ENCODE assay signal across 25 cellular contexts in genomic region chr3:31891876-31892455, GRCh38.
DNase-seq lines count a peak whose midpoint lies in the region; ATAC-seq and TF ChIP-seq lines count a peak whose summit lies in the region.
"Had no signal": no experiment of that assay in that cellular context is flagged by ENCODE, and none has a peak within 500 bp of the region (broad histone marks: within the 10 kb centered on the region; RNA-seq: fewer than 3 reads in every experiment).

No MANE protein-coding gene starts in this region.

- peak overlapping the region; percentile 65 for H3K9ac ChIP-seq in Karpas-422 (ENCODE audit: low read length)
- H3K9ac ChIP-seq in mammary epithelial cell (ENCODE audit: insufficient read depth, low read length) = no peak overlapping the region
- H3K9ac ChIP-seq in GM23248 = no peak overlapping the region
- H3K9ac ChIP-seq: BLaER1 treated with 17β-estradiol and CSF1 and Interleukin-3, amounts not matched to agents 10 nM and 100 nM had no signal

- H3F3A ChIP-seq in GM23248 (ENCODE audit: insufficient read depth) = no peaks in the 10 kb centered on the region

- H3K27me3 ChIP-seq in Karpas-422 (ENCODE audit: low read length) = no peaks in the 10 kb centered on the region
- H3K27me3 ChIP-seq in mammary epithelial cell (ENCODE audit: insufficient read depth, low read length) = no peaks in the 10 kb centered on the region
- H3K27me3 ChIP-seq in transverse colon = no peaks in the 10 kb centered on the region
- H3K27me3 ChIP-seq in GM23248 (replicated peaks; ENCODE audit: insufficient read depth) = peaks cover 19% of the 10 kb centered on the region
- H3K27me3 ChIP-seq: BLaER1 treated with 17β-estradiol and CSF1 and Interleukin-3, amounts not matched to agents 10 nM and 100 nM; gastrocnemius medialis; right atrium auricular region; spleen; upper lobe of left lung had no signal

- H3K4me3 ChIP-seq in Karpas-422 (ENCODE audit: low read length) (no peak overlapping the region), mammary epithelial cell (replicated peaks in 1 of 3; ENCODE audit: insufficient read depth in 1 of 3, low read depth in 2 of 3, low read length in 3 of 3) (no peak overlapping the region), transverse colon (no peak overlapping the region), GM23248 (no peak overlapping the region)
- H3K4me3 ChIP-seq: BLaER1 treated with 17β-estradiol and CSF1 and Interleukin-3, amounts not matched to agents 10 nM and 100 nM; gastrocnemius medialis; right atrium auricular region; spleen; upper lobe of left lung had no signal

- no peak overlapping the region for H2AFZ ChIP-seq in Karpas-422 (ENCODE audit: low read length)
- no peak overlapping the region for H2AFZ ChIP-seq in mammary epithelial cell (ENCODE audit: low read depth, low read length)
- no peak overlapping the region for H2AFZ ChIP-seq in GM23248

- H3K4me2 ChIP-seq in Karpas-422 (ENCODE audit: low read depth, low read length, poor library complexity, severe bottlenecking) = peak overlapping the region; percentile 58
- H3K4me2 ChIP-seq in mammary epithelial cell (ENCODE audit: insufficient read depth, low read depth, low read length) = no peak overlapping the region
- no peak overlapping the region for H3K4me2 ChIP-seq in GM23248 (ENCODE audit: unreplicated experiment)
- H3K4me2 ChIP-seq: BLaER1 treated with 17β-estradiol and CSF1 and Interleukin-3, amounts not matched to agents 10 nM and 100 nM had no signal

- TF ChIP-seq POLR2A in transverse colon (IDR thresholded peaks at IDR 0.05) = no peak

- no peak for ATAC-seq in memory B cell (ENCODE audit: low read depth)
- ATAC-seq: gastrocnemius medialis, HCT116, left cardiac atrium had no signal

- H3K36me3 ChIP-seq in Karpas-422 (ENCODE audit: insufficient read depth, low read length) (0 out of 2 replicates have a peak, but pooled peaks cover 3% of the 10 kb centered on the region), mammary epithelial cell (ENCODE audit: insufficient read depth, low read length) (no peaks in the 10 kb centered on the region), transverse colon (no peaks in the 10 kb centered on the region), GM23248 (ENCODE audit: low read depth) (no peaks in the 10 kb centered on the region)
- H3K36me3 ChIP-seq: BLaER1 treated with 17β-estradiol and CSF1 and Interleukin-3, amounts not matched to agents 10 nM and 100 nM; gastrocnemius medialis; right atrium auricular region; spleen; upper lobe of left lung had no signal

- CTCF ChIA-PET in mammary epithelial cell (lab: Charles Lee; ENCODE audit: low non-redundant PET) = no interaction called here

- H3K4me1 Mint-ChIP-seq in memory B cell (peaks cover 70% of the 10 kb centered on the region), type B pancreatic cell (ENCODE audit: unreplicated experiment) (peaks cover 6% of the 10 kb centered on the region)

- peaks cover 97% of the 10 kb centered on the region for H3K79me2 ChIP-seq in Karpas-422 (ENCODE audit: low read length)
- peaks cover 95% of the 10 kb centered on the region for H3K79me2 ChIP-seq in mammary epithelial cell (ENCODE audit: insufficient read depth, low read length)
- no peaks in the 10 kb centered on the region for H3K79me2 ChIP-seq in GM23248 (ENCODE audit: insufficient read depth)

- H3K9me2 ChIP-seq in Karpas-422 (replicated peaks; ENCODE audit: insufficient read depth, low read length) = no peaks in the 10 kb centered on the region
- H3K9me2 ChIP-seq in GM23248 (ENCODE audit: insufficient read depth) = no peaks in the 10 kb centered on the region

- H3K9me3 ChIP-seq in Karpas-422 (ENCODE audit: low read length) (no peaks in the 10 kb centered on the region), mammary epithelial cell (replicated peaks; ENCODE audit: insufficient read depth, low read length) (no peaks in the 10 kb centered on the region), transverse colon (no peaks in the 10 kb centered on the region), GM23248 (ENCODE audit: low read depth) (no peaks in the 10 kb centered on the region)
- H3K9me3 ChIP-seq: BLaER1 treated with 17β-estradiol and CSF1 and Interleukin-3, amounts not matched to agents 10 nM and 100 nM; gastrocnemius medialis; right atrium auricular region; spleen; upper lobe of left lung had no signal

- in situ Hi-C loops in mammary epithelial cell (cut with MboI; ENCODE audit: low sequenced_read_pairs in 2 of 2) = loop anchor here in 1 of 2 donors (10.0 kb wide), 1 partner anchor 73 kb away; no protein-coding TSS in a partner anchor
- in situ Hi-C loops in transverse colon (cut with MboI; ENCODE audit: low pct_ligation_motif_present in 1 of 4, low pct_unique_long_range_greater_than_20kb in 1 of 4, low sequenced_read_pairs in 3 of 4) = no loop called here
- in situ Hi-C loops in GM23248 (cut with MboI) = no loop called here

- 78% methylated on average over 9 of the region's 11 CpGs for WGBS in mammary epithelial cell (ENCODE audit: low coverage, missing lambda C conversion rate)
- WGBS in transverse colon (ENCODE audit: low coverage in 1 of 2), 2 donors = 83 to 88% methylated on average over 11 of the region's 11 CpGs
- 74 to 82% methylated on average over 11 of the region's 11 CpGs for WGBS in GM23248 (ENCODE audit: low coverage in 1 of 2, low lambda C conversion rate in 2 of 2, missing lambda C conversion rate in 2 of 2), 2 experiments

- TF ChIP-seq CTCF in mammary epithelial cell (conservative IDR thresholded peaks at IDR 0.05 in 1 of 2, IDR thresholded peaks at IDR 0.05 in 1 of 2; ENCODE audit: extremely low read depth in 1 of 2, insufficient read depth in 1 of 2, low read depth in 1 of 2, low read length in 2 of 2) (no peak), type B pancreatic cell (conservative IDR thresholded peaks at IDR 0.05) (no peak), transverse colon (IDR thresholded peaks at IDR 0.05) (no peak)

- no TSS peak for BruUV-seq in mammary epithelial cell (replicated peaks; lab: Mats Ljungman, UMichigan)

- no peaks in the 10 kb centered on the region for H4K20me1 ChIP-seq in Karpas-422 (ENCODE audit: insufficient read depth, low read depth, low read length)
- no peaks in the 10 kb centered on the region for H4K20me1 ChIP-seq in mammary epithelial cell (ENCODE audit: insufficient read depth, low read length)
- no peaks in the 10 kb centered on the region for H4K20me1 ChIP-seq in GM23248 (ENCODE audit: insufficient read depth)
- H4K20me1 ChIP-seq: BLaER1 treated with 17β-estradiol and CSF1 and Interleukin-3, amounts not matched to agents 10 nM and 100 nM had no signal

- peaks cover 95% of the 10 kb centered on the region for H3K4me1 ChIP-seq in Karpas-422 (ENCODE audit: low read length)
- H3K4me1 ChIP-seq in mammary epithelial cell (ENCODE audit: insufficient read depth, low read length) = peaks cover 55% of the 10 kb centered on the region
- H3K4me1 ChIP-seq in transverse colon = peaks cover 0 to 10% (median 2%) of the 10 kb centered on the region in 4 donors
- H3K4me1 ChIP-seq in GM23248 (ENCODE audit: insufficient read depth) = no peaks in the 10 kb centered on the region
- H3K4me1 ChIP-seq: BLaER1 treated with 17β-estradiol and CSF1 and Interleukin-3, amounts not matched to agents 10 nM and 100 nM; gastrocnemius medialis; right atrium auricular region had no signal

- peaks cover 41% of the 10 kb centered on the region for H3K36me3 Mint-ChIP-seq in memory B cell
- peaks cover 5% of the 10 kb centered on the region for H3K36me3 Mint-ChIP-seq in type B pancreatic cell
- H3K36me3 Mint-ChIP-seq: brain had no signal

- H3K27ac Mint-ChIP-seq in memory B cell (peak overlapping the region; percentile 42), type B pancreatic cell (peak overlapping the region; percentile 94)
- H3K27ac Mint-ChIP-seq: activated CD4-positive, alpha-beta T cell treated with anti-CD3 and anti-CD28 coated beads, Interleukin-2, amount 10 ng/mL, durations not matched to agents 7 days and 5 days; activated T-cell treated with anti-CD3 and anti-CD28 coated beads, Interleukin-2, amount 50 U/mL, for 24 hours had no signal

- H3K9me3 Mint-ChIP-seq in memory B cell = no peaks in the 10 kb centered on the region
- peaks cover 9% of the 10 kb centered on the region for H3K9me3 Mint-ChIP-seq in type B pancreatic cell
- H3K9me3 Mint-ChIP-seq: activated CD4-positive, alpha-beta T cell treated with anti-CD3 and anti-CD28 coated beads, Interleukin-2, amount 10 ng/mL, durations not matched to agents 7 days and 5 days; activated T-cell treated with anti-CD3 and anti-CD28 coated beads, Interleukin-2, amount 50 U/mL, for 24 hours had no signal

- H3K27ac ChIP-seq in Karpas-422 (ENCODE audit: low read length) = peak overlapping the region; percentile 89
- H3K27ac ChIP-seq in mammary epithelial cell (ENCODE audit: insufficient read depth, low read depth, low read length) = peak overlapping the region; percentile 82
- H3K27ac ChIP-seq in transverse colon = no peak overlapping the region
- no peak overlapping the region for H3K27ac ChIP-seq in GM23248
- H3K27ac ChIP-seq: BLaER1 treated with 17β-estradiol and CSF1 and Interleukin-3, amounts not matched to agents 10 nM and 100 nM; gastrocnemius medialis; right atrium auricular region; spleen; upper lobe of left lung; VCaP had no signal

- intact Hi-C loops in mammary epithelial cell (cut with micrococcal nuclease) = no loop called here
- intact Hi-C loops in transverse colon (cut with DNase I; ENCODE audit: low total_unique reads) = no loop called here

- no peaks in the 10 kb centered on the region for H3K27me3 Mint-ChIP-seq in memory B cell
- peaks cover 3% of the 10 kb centered on the region for H3K27me3 Mint-ChIP-seq in type B pancreatic cell
- H3K27me3 Mint-ChIP-seq: brain had no signal

- DNase-seq in Karpas-422 (no peak), mammary epithelial cell (no peak), memory B cell (ENCODE audit: low spot score in 2 of 2) (no peak), type B pancreatic cell (ENCODE audit: extremely low spot score, unreplicated experiment) (no peak), transverse colon (no peak), GM23248 (no peak), hepatic stellate cell (ENCODE audit: low spot score) (no peak)
- DNase-seq: activated CD4-positive, alpha-beta T cell treated with anti-CD3 and anti-CD28 coated beads, Interleukin-2, amount 10 ng/mL, durations not matched to agents 7 days and 5 days; activated T-cell treated with anti-CD3 and anti-CD28 coated beads, Interleukin-2, amount 50 U/mL, for 24 hours; COR-L47; gastrocnemius medialis; IMR-90; left cardiac atrium; NCI-H1048; NCI-H446 treated with DMSO at 0.1 percent for 48 hours; NCI-H774; spleen; stimulated activated CD8-positive, alpha-beta memory T cell treated with anti-CD3 and anti-CD28 coated beads, Interleukin-4, amount 100 ng/mL, for 48 hours; T1000; upper lobe of left lung had no signal

- peak overlapping the region; percentile 27 for H3K4me3 Mint-ChIP-seq in memory B cell
- H3K4me3 Mint-ChIP-seq in type B pancreatic cell = peak overlapping the region; percentile 28
- H3K4me3 Mint-ChIP-seq: activated CD4-positive, alpha-beta T cell treated with anti-CD3 and anti-CD28 coated beads, Interleukin-2, amount 10 ng/mL, durations not matched to agents 7 days and 5 days; activated T-cell treated with anti-CD3 and anti-CD28 coated beads, Interleukin-2, amount 50 U/mL, for 24 hours; brain had no signal

- no peak for TF ChIP-seq EP300 in transverse colon (IDR thresholded peaks at IDR 0.05; ENCODE audit: low read depth)

- dilution Hi-C loops in mammary epithelial cell (cut with HindIII; ENCODE audit: low sequenced_read_pairs) = no loop called here

Comparison
In these comparisons a context has a peak if more than half of its experiments do, and no peak if none do; other contexts are left out.
1. H3K27ac ChIP-seq: peak in Karpas-422 (single experiment) and mammary epithelial cell (single experiment); none in transverse colon (0 of 4) and GM23248 (single experiment).